In genomic region chr17:9522074-9522473, GRCh38 we compare ENCODE assay signal across 8 cellular contexts. TPM values are rescaled to one million over a fixed set of nuclear protein-coding genes. Genes with fewer than 3 reads are reported as not detected.
DNase-seq lines count a peak whose midpoint lies in the region; ATAC-seq and TF ChIP-seq lines count a peak whose summit lies in the region.

No MANE protein-coding gene starts in this region.

- no peak overlapping the region for H3K9ac ChIP-seq in mesenchymal stem cell (ENCODE audit: low read length)

- peaks cover 18% of the 10 kb centered on the region for H3K79me1 ChIP-seq in mesenchymal stem cell (replicated peaks; ENCODE audit: low read length, poor library complexity, severe bottlenecking)

- H3K9me3 ChIP-seq in mesenchymal stem cell (ENCODE audit: control insufficient read depth, low read length), result no peaks in the 10 kb centered on the region

- H3K36me3 ChIP-seq in mesenchymal stem cell (ENCODE audit: control insufficient read depth in 1 of 2, insufficient read depth in 2 of 2, low read depth in 1 of 2, low read length in 2 of 2), result no peaks in the 10 kb centered on the region

- no peak overlapping the region for H3K27ac ChIP-seq in mesenchymal stem cell (ENCODE audit: low read length, poor library complexity, severe bottlenecking)

- H2AK5ac ChIP-seq in mesenchymal stem cell (ENCODE audit: low read length, severe bottlenecking), result no peak overlapping the region

- H3K4me3 ChIP-seq in mesenchymal stem cell (ENCODE audit: insufficient read depth in 1 of 2, low read depth in 1 of 2, low read length in 2 of 2), result no peak overlapping the region

- no peak overlapping the region for H4K8ac ChIP-seq in mesenchymal stem cell (ENCODE audit: low read length)

- DNase-seq in AG08395 (ENCODE audit: low spot score), result peak; percentile 65
- DNase-seq in NCI-H82 treated with DMSO at 0.1 percent for 48 hours (lab: John Stamatoyannopoulos, UW; ENCODE audit: unreplicated experiment), result peak; percentile 8
- DNase-seq in dermis blood vessel endothelial cell, result peak; percentile 76
- peak; percentile 67 for DNase-seq in mesenchymal stem cell

- H4K91ac ChIP-seq in mesenchymal stem cell (ENCODE audit: low read length), result no peak overlapping the region

- H3K4me2 ChIP-seq in mesenchymal stem cell (ENCODE audit: low read length, poor library complexity, severe bottlenecking), result no peak overlapping the region

- peak; percentile 31; the same call in 1 of the 2 replicates for TF ChIP-seq CTCF in GM12874 (IDR thresholded peaks at IDR 0.05; ENCODE audit: insufficient read depth, low read depth, low read length)

- WGBS in mesenchymal stem cell, result 50% methylated on average over 2 of the region's 4 CpGs

- H3K27me3 ChIP-seq in mesenchymal stem cell (ENCODE audit: control insufficient read depth in 1 of 2, insufficient read depth in 1 of 2, low read length in 2 of 2), result no peaks in the 10 kb centered on the region

- H2AFZ ChIP-seq in mesenchymal stem cell (ENCODE audit: low read depth, low read length), result no peak overlapping the region

- H2BK5ac ChIP-seq in mesenchymal stem cell (ENCODE audit: low read depth, low read length, poor library complexity, severe bottlenecking), result no peak overlapping the region

- H3K4me1 ChIP-seq in mesenchymal stem cell (ENCODE audit: control insufficient read depth, insufficient read depth, low read depth, low read length), result peaks cover 2% of the 10 kb centered on the region

- no peak overlapping the region for H3K14ac ChIP-seq in mesenchymal stem cell (ENCODE audit: low read length in 2 of 2)

- ATAC-seq in HG03342 (IDR thresholded peaks at IDR 0.05; ENCODE audit: unreplicated experiment), result no peak
- no peak for ATAC-seq in GM18909 (IDR thresholded peaks at IDR 0.05; ENCODE audit: poor library complexity, unreplicated experiment)
- ATAC-seq in GM21825 (IDR thresholded peaks at IDR 0.05; ENCODE audit: unreplicated experiment), result no peak

- H2BK120ac ChIP-seq in mesenchymal stem cell (ENCODE audit: low read depth, low read length), result no peak overlapping the region

- H2BK15ac ChIP-seq in mesenchymal stem cell (ENCODE audit: low read depth, poor library complexity, severe bottlenecking), result no peak overlapping the region

- H3K4ac ChIP-seq in mesenchymal stem cell (ENCODE audit: low read depth in 1 of 2, low read length in 2 of 2), result no peak overlapping the region

- H3K18ac ChIP-seq in mesenchymal stem cell (ENCODE audit: low read depth in 1 of 2, low read length in 2 of 2), result no peak overlapping the region

- H2BK12ac ChIP-seq in mesenchymal stem cell (ENCODE audit: low read length in 2 of 2), result no peak overlapping the region

- no peak overlapping the region for H3K23ac ChIP-seq in mesenchymal stem cell (ENCODE audit: low read length in 2 of 2)

RNA-seq across cellular contexts. Expression of gene STX8, which starts 53.5 kb away (rescaled TPM):
- total RNA-seq in dermis blood vessel endothelial cell, result 67.3 and 76.6 TPM in 2 replicates
- 77.9 TPM for polyA plus RNA-seq in mesenchymal stem cell (2013, experiment 1 of 2)
- 83.5 TPM for polyA plus RNA-seq in mesenchymal stem cell (2013, experiment 2 of 2)

RNA-seq across cellular contexts. Expression of gene CFAP52, which starts 54.4 kb away (rescaled TPM):
- not detected in 2 replicates for total RNA-seq in dermis blood vessel endothelial cell
- polyA plus RNA-seq in mesenchymal stem cell (2013, experiment 1 of 2), result 0.14 TPM
- 0.27 TPM for polyA plus RNA-seq in mesenchymal stem cell (2013, experiment 2 of 2)

Comparison
In these comparisons a context has a peak if more than half of its experiments do, and no peak if none do; other contexts are left out.
1. DNase-seq: peak in every context shown above with its lines; median percentile 76 in dermis blood vessel endothelial cell; 67 in mesenchymal stem cell; 65 in AG08395; 8 in NCI-H82 treated with DMSO at 0.1 percent for 48 hours.